1 cellular context compared by ENCODE assay signal in genomic region chr1:205677152-205677551, GRCh38.
TF ChIP-seq lines count a peak whose summit lies in the region.

No MANE protein-coding gene starts in this region.

TF ChIP-seq in HepG2, 621 proteins besides CTCF, POLR2A, EP300 and RAD21 (continued from another document):
- TF ChIP-seq ZNF143 (CRISPR knock-in tag; IDR thresholded peaks at IDR 0.05) (no peak), TFAP4 (IDR thresholded peaks at IDR 0.05; ENCODE audit: borderline replicate concordance, low read depth) (0 out of 2 replicates have a peak, but pooled peaks have one; percentile 22), ZNF382 (CRISPR knock-in tag; IDR thresholded peaks at IDR 0.05; ENCODE audit: borderline replicate concordance) (no peak), HNF4A (CRISPR knock-in tag; IDR thresholded peaks at IDR 0.05) (peak; percentile 82), ZFX (CRISPR knock-in tag; IDR thresholded peaks at IDR 0.05; ENCODE audit: low read depth) (peak; percentile 19; the same call in 1 of the 2 replicates), ZBTB7A (CRISPR knock-in tag; IDR thresholded peaks at IDR 0.05) (peak; percentile 12; the same call in 1 of the 2 replicates), ATF7-NPFF (CRISPR knock-in tag; IDR thresholded peaks at IDR 0.05; ENCODE audit: low read depth) (no peak)
